8 cellular contexts compared by ENCODE assay signal in the genomic region with DNA sequence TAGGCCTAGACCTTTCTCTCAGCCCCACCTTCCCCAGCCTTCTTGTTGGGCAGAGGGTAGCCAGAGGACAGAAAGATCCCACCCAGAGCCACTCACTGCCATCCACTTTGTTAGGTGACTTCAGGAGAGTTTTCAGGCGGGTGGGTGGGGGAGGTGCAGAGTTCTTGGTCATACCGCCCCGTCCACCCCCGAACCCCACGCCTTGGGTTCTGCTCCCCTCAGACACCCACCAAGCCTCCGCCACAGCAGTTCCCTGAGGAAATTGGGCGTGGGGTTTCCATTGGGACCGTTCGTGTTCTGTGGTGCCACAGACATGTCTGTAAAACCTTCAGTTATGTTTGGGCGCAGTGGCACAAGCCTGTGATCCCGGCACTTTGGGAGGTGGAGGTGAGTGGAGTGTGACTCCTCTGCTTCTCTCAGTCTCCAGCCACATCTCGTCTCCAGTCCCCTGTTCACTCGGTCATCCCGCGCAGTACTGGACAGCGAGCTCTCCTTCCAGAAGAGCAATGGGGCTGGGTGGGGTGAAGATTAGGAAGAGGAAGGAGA. TPM values are rescaled to one million over a fixed set of nuclear protein-coding genes. Genes with fewer than 3 reads are reported as not detected.
DNase-seq lines count a peak whose midpoint lies in the region; ATAC-seq and TF ChIP-seq lines count a peak whose summit lies in the region.

No MANE protein-coding gene starts in this region.

- H3K36me3 ChIP-seq in left lung, result peaks cover 0 to 26% of the 10 kb centered on the region in 2 donors
- H3K36me3 ChIP-seq in thoracic aorta, result peaks cover 3% of the 10 kb centered on the region

- no peak for ATAC-seq in left lung
- ATAC-seq in thoracic aorta (ENCODE audit: insufficient number of reproducible peaks, low FRiP score, low read depth), result no peak
- ATAC-seq in HG03342 (IDR thresholded peaks at IDR 0.05; ENCODE audit: unreplicated experiment), result no peak
- ATAC-seq in HG03139 (IDR thresholded peaks at IDR 0.05; ENCODE audit: unreplicated experiment), result no peak

- H3K27me3 ChIP-seq in left lung (no peaks in the 10 kb centered on the region), thoracic aorta (replicated peaks; ENCODE audit: insufficient read depth) (no peaks in the 10 kb centered on the region)

- H3K4me3 ChIP-seq in left lung, result peak overlapping the region; percentile 68 to 86
- H3K4me3 ChIP-seq in thoracic aorta, result peak overlapping the region; percentile 94

- H3K27ac Mint-ChIP-seq in activated CD4-positive, alpha-beta T cell treated with anti-CD3 and anti-CD28 coated beads, Interleukin-2, amount 10 ng/mL, durations not matched to agents 7 days and 5 days, result peak overlapping the region; percentile 98

- H3K36me3 Mint-ChIP-seq in activated CD4-positive, alpha-beta T cell treated with anti-CD3 and anti-CD28 coated beads, Interleukin-2, amount 10 ng/mL, durations not matched to agents 7 days and 5 days (ENCODE audit: low read depth), result peaks cover 23% of the 10 kb centered on the region

- CTCF ChIA-PET in activated CD4-positive, alpha-beta T cell treated with anti-CD3 and anti-CD28 coated beads, Interleukin-2, amount 10 ng/mL, durations not matched to agents 7 days and 5 days (lab: Charles Lee), result interaction anchor here (1.0 kb wide), 1 partner anchor 15 kb away, joined by 4 read pairs; no protein-coding TSS in a partner anchor

- H3K27me3 Mint-ChIP-seq in activated CD4-positive, alpha-beta T cell treated with anti-CD3 and anti-CD28 coated beads, Interleukin-2, amount 10 ng/mL, durations not matched to agents 7 days and 5 days, result no peaks in the 10 kb centered on the region

- intact Hi-C loops in left lung (cut with DNase I), result no loop called here

- peaks cover 34% of the 10 kb centered on the region for H3K4me1 Mint-ChIP-seq in activated CD4-positive, alpha-beta T cell treated with anti-CD3 and anti-CD28 coated beads, Interleukin-2, amount 10 ng/mL, durations not matched to agents 7 days and 5 days

- peak overlapping the region; percentile 95 for H3K4me3 Mint-ChIP-seq in activated CD4-positive, alpha-beta T cell treated with anti-CD3 and anti-CD28 coated beads, Interleukin-2, amount 10 ng/mL, durations not matched to agents 7 days and 5 days

- POLR2A ChIA-PET in activated CD4-positive, alpha-beta T cell treated with anti-CD3 and anti-CD28 coated beads, Interleukin-2, amount 10 ng/mL, durations not matched to agents 7 days and 5 days (lab: Charles Lee), result no interaction called here

- no peaks in the 10 kb centered on the region for H3K9me3 ChIP-seq in left lung
- no peaks in the 10 kb centered on the region for H3K9me3 ChIP-seq in thoracic aorta

- H3K9me3 Mint-ChIP-seq in activated CD4-positive, alpha-beta T cell treated with anti-CD3 and anti-CD28 coated beads, Interleukin-2, amount 10 ng/mL, durations not matched to agents 7 days and 5 days, result no peaks in the 10 kb centered on the region

- H3K27ac ChIP-seq in angular gyrus (ENCODE audit: low read depth, low read length), result peak overlapping the region; percentile 97
- peak overlapping the region; percentile 9 to 92 for H3K27ac ChIP-seq in left lung
- H3K27ac ChIP-seq in thoracic aorta, result peak overlapping the region in 1 of 2 donors; percentile 96

- peaks cover 5 to 24% of the 10 kb centered on the region in 2 donors for H3K4me1 ChIP-seq in left lung
- H3K4me1 ChIP-seq in thoracic aorta (ENCODE audit: control insufficient read depth in 1 of 2, low read depth in 2 of 2), result peaks cover 6 to 19% of the 10 kb centered on the region in 2 donors

- TF ChIP-seq CTCF in left lung (IDR thresholded peaks at IDR 0.05), result no peak
- TF ChIP-seq CTCF in thoracic aorta (IDR thresholded peaks at IDR 0.05), result no peak

- no peak for DNase-seq in activated CD4-positive, alpha-beta T cell treated with anti-CD3 and anti-CD28 coated beads, Interleukin-2, amount 10 ng/mL, durations not matched to agents 7 days and 5 days
- no peak for DNase-seq in activated CD4-positive, alpha-beta T cell treated with anti-CD3 and anti-CD28 coated beads for 1 hour
- DNase-seq in left lung (no peak), thoracic aorta (ENCODE audit: low spot score) (no peak), COR-L47 (lab: John Stamatoyannopoulos, UW) (no peak)

RNA-seq across cellular contexts. Expression of gene MIF, which starts 1.5 kb away (rescaled TPM):
- total RNA-seq in activated CD4-positive, alpha-beta T cell treated with anti-CD3 and anti-CD28 coated beads, Interleukin-2, amount 10 ng/mL, durations not matched to agents 7 days and 5 days, result 100 to 1,000 TPM; 716 to 730 TPM
- total RNA-seq in left lung (100 to 1,000 TPM; 361 to 467 TPM), thoracic aorta (100 to 1,000 TPM; 152 to 157 TPM)

RNA-seq across cellular contexts. Expression of gene SLC2A11, which starts 38.0 kb away (rescaled TPM):
- 1 to 10 TPM; 7.8 to 8.8 TPM for total RNA-seq in activated CD4-positive, alpha-beta T cell treated with anti-CD3 and anti-CD28 coated beads, Interleukin-2, amount 10 ng/mL, durations not matched to agents 7 days and 5 days
- total RNA-seq in left lung (10 to 100 TPM in 1 of 2 donors, 1 to 10 TPM in 1; 9.9 to 15.4 TPM), thoracic aorta (10 to 100 TPM in 1 of 2 donors, 1 to 10 TPM in 1; 9.2 to 25.5 TPM)

RNA-seq across cellular contexts. Expression of gene DERL3, which starts 56.9 kb away (rescaled TPM):
- total RNA-seq in activated CD4-positive, alpha-beta T cell treated with anti-CD3 and anti-CD28 coated beads, Interleukin-2, amount 10 ng/mL, durations not matched to agents 7 days and 5 days, result 1 to 10 TPM; 9.0 to 9.9 TPM
- total RNA-seq in left lung (1 to 10 TPM; 6.7 to 9.4 TPM), thoracic aorta (1 to 10 TPM; 2.5 to 3.0 TPM)
